ENCODE assay signal across 11 cellular contexts in genomic region chr4:140233811-140234696, GRCh38.
A peak's percentile ranks its signal among the peaks of the same experiment; 100 is the strongest.
DNase-seq lines count a peak whose midpoint lies in the region; TF ChIP-seq lines count a peak whose summit lies in the region.
"Had no signal": no experiment of that assay in that cellular context is flagged by ENCODE, and none has a peak within 500 bp of the region (broad histone marks: within the 10 kb centered on the region; RNA-seq: fewer than 3 reads in every experiment).

No MANE protein-coding gene starts in this region.

- H3K36me3 ChIP-seq in GM23248 (ENCODE audit: low read depth) (no peaks in the 10 kb centered on the region), PC-9 (ENCODE audit: low read depth) (no peaks in the 10 kb centered on the region), endodermal cell (ENCODE audit: control insufficient read depth, insufficient read depth, low read length) (no peaks in the 10 kb centered on the region)
- H3K36me3 ChIP-seq: breast epithelium had no signal

- no peak for TF ChIP-seq CTCF in PC-9 (conservative IDR thresholded peaks at IDR 0.05)
- peak; percentile 42 for TF ChIP-seq CTCF in endodermal cell (conservative IDR thresholded peaks at IDR 0.05)
- TF ChIP-seq CTCF in retinal pigment epithelial cell (conservative IDR thresholded peaks at IDR 0.05; ENCODE audit: low read depth, low read length) = no peak

- H4K20me1 ChIP-seq in GM23248 (ENCODE audit: insufficient read depth) (no peaks in the 10 kb centered on the region), PC-9 (ENCODE audit: insufficient read depth) (no peaks in the 10 kb centered on the region)

- H3K9ac ChIP-seq in GM23248 = no peak overlapping the region
- no peak overlapping the region for H3K9ac ChIP-seq in endodermal cell (ENCODE audit: extremely low read depth, low read length, poor library complexity, severe bottlenecking)

- H3K27me3 Mint-ChIP-seq in endodermal cell (ENCODE audit: insufficient read depth) = no peaks in the 10 kb centered on the region

- 60 to 67% methylated on average over 6 of the region's 6 CpGs for WGBS in GM23248 (ENCODE audit: low coverage in 1 of 2, low lambda C conversion rate in 2 of 2, missing lambda C conversion rate in 2 of 2), 2 experiments
- 90 to 98% methylated on average over 6 of the region's 6 CpGs for WGBS in endodermal cell (ENCODE audit: insufficient coverage in 1 of 2, insufficient read length in 1 of 2), 2 experiments

- H3K9me2 ChIP-seq in GM23248 (ENCODE audit: insufficient read depth) = no peaks in the 10 kb centered on the region
- H3K9me2 ChIP-seq in PC-9 (ENCODE audit: insufficient read depth) = no peaks in the 10 kb centered on the region

- intact Hi-C loops in PC-9 (cut with micrococcal nuclease; ENCODE audit: unreplicated experiment) = no loop called here

- no peaks in the 10 kb centered on the region for H3K36me3 Mint-ChIP-seq in endodermal cell (ENCODE audit: low read depth)

- H3K4me3 ChIP-seq in GM23248 (no peak overlapping the region), PC-9 (no peak overlapping the region), endodermal cell (ENCODE audit: low read length) (no peak overlapping the region), retinal pigment epithelial cell (ENCODE audit: low read length) (no peak overlapping the region)
- H3K4me3 ChIP-seq: breast epithelium had no signal

- H3K9me3 Mint-ChIP-seq in endodermal cell = no peaks in the 10 kb centered on the region

- peaks cover 57% of the 10 kb centered on the region for H3K4me1 Mint-ChIP-seq in endodermal cell

- H3K27me3 ChIP-seq in GM23248 (replicated peaks; ENCODE audit: insufficient read depth) = no peaks in the 10 kb centered on the region
- no peaks in the 10 kb centered on the region for H3K27me3 ChIP-seq in PC-9 (ENCODE audit: insufficient read depth, low read depth)
- no peaks in the 10 kb centered on the region for H3K27me3 ChIP-seq in endodermal cell (ENCODE audit: control insufficient read depth, insufficient read depth, low read length, poor library complexity, severe bottlenecking)
- H3K27me3 ChIP-seq: breast epithelium had no signal

- peak; percentile 70 for DNase-seq in GM23248
- DNase-seq in PC-9 = no peak
- peak; percentile 49 for DNase-seq in endodermal cell
- peak; percentile 88 for DNase-seq in retinal pigment epithelial cell (ENCODE audit: low read depth)
- no peak for DNase-seq in stimulated activated CD4-positive, alpha-beta T cell treated with anti-CD3 and anti-CD28 coated beads, Interleukin-4, amount 100 ng/mL, for 1 hour
- no peak for DNase-seq in activated CD8-positive, alpha-beta memory T cell treated with anti-CD3 and anti-CD28 coated beads, Interleukin-2, amount 50 U/mL, for 4 hours
- no peak for DNase-seq in HuH-7 (ENCODE audit: low spot score)
- DNase-seq in mucosa of gallbladder (ENCODE audit: low spot score) = no peak
- DNase-seq: kidney, NCI-H1092 treated with DMSO at 0.1 percent for 48 hours had no signal

- CTCF ChIA-PET in PC-9 (lab: Charles Lee) = no interaction called here

- POLR2A ChIA-PET in PC-9 (lab: Charles Lee; ENCODE audit: unreplicated experiment) = interaction anchor here (1.0 kb wide), 1 partner anchor 160 kb away, joined by 3 read pairs; no protein-coding TSS in a partner anchor

- H3F3A ChIP-seq in GM23248 (ENCODE audit: insufficient read depth) (peaks cover 18% of the 10 kb centered on the region), PC-9 (ENCODE audit: insufficient read depth, low read depth) (no peaks in the 10 kb centered on the region)

- H3K9me3 ChIP-seq in GM23248 (ENCODE audit: low read depth) = no peaks in the 10 kb centered on the region
- H3K9me3 ChIP-seq in PC-9 (ENCODE audit: insufficient read depth, low read depth) = no peaks in the 10 kb centered on the region
- H3K9me3 ChIP-seq in endodermal cell (ENCODE audit: control insufficient read depth, low read length) = no peaks in the 10 kb centered on the region
- H3K9me3 ChIP-seq: breast epithelium had no signal

- BruUV-seq in PC-9 (replicated peaks; lab: Mats Ljungman, UMichigan) = no TSS peak

- peaks cover 29% of the 10 kb centered on the region for H3K4me1 ChIP-seq in GM23248 (ENCODE audit: insufficient read depth)
- H3K4me1 ChIP-seq in PC-9 (replicated peaks; ENCODE audit: insufficient read depth) = peaks cover 4% of the 10 kb centered on the region
- peaks cover 39% of the 10 kb centered on the region for H3K4me1 ChIP-seq in endodermal cell (ENCODE audit: control insufficient read depth, insufficient read depth, low read length)

- no peak overlapping the region for H3K4me3 Mint-ChIP-seq in endodermal cell

- peak overlapping the region; percentile 16; the same call in 1 of the 2 replicates for H2AFZ ChIP-seq in GM23248
- 0 out of 2 replicates have a peak overlapping the region, but pooled peaks have one; percentile 43 for H2AFZ ChIP-seq in PC-9

- H3K79me2 ChIP-seq in GM23248 (ENCODE audit: insufficient read depth) = no peaks in the 10 kb centered on the region
- no peaks in the 10 kb centered on the region for H3K79me2 ChIP-seq in PC-9 (ENCODE audit: low read depth)

- no peak overlapping the region for H3K4me2 ChIP-seq in GM23248 (ENCODE audit: unreplicated experiment)
- H3K4me2 ChIP-seq in PC-9 = no peak overlapping the region

- in situ Hi-C loops in GM23248 (cut with MboI) = no loop called here

- H3K27ac ChIP-seq in GM23248 (no peak overlapping the region), PC-9 (no peak overlapping the region), endodermal cell (ENCODE audit: low read depth, low read length) (no peak overlapping the region)
- H3K27ac ChIP-seq: breast epithelium had no signal

- H3K27ac Mint-ChIP-seq in endodermal cell = no peak overlapping the region

Comparison
In these comparisons a context has a peak if more than half of its experiments do, and no peak if none do; other contexts are left out.
1. DNase-seq: peak in GM23248 (single experiment), endodermal cell (single experiment) and retinal pigment epithelial cell (single experiment); none in PC-9 (0 of 2), stimulated activated CD4-positive, alpha-beta T cell treated with anti-CD3 and anti-CD28 coated beads, Interleukin-4, amount 100 ng/mL, for 1 hour (single experiment), activated CD8-positive, alpha-beta memory T cell treated with anti-CD3 and anti-CD28 coated beads, Interleukin-2, amount 50 U/mL, for 4 hours (single experiment), HuH-7 (single experiment) and mucosa of gallbladder (single experiment).